1 cellular context compared by ENCODE assay signal in the genomic region with DNA sequence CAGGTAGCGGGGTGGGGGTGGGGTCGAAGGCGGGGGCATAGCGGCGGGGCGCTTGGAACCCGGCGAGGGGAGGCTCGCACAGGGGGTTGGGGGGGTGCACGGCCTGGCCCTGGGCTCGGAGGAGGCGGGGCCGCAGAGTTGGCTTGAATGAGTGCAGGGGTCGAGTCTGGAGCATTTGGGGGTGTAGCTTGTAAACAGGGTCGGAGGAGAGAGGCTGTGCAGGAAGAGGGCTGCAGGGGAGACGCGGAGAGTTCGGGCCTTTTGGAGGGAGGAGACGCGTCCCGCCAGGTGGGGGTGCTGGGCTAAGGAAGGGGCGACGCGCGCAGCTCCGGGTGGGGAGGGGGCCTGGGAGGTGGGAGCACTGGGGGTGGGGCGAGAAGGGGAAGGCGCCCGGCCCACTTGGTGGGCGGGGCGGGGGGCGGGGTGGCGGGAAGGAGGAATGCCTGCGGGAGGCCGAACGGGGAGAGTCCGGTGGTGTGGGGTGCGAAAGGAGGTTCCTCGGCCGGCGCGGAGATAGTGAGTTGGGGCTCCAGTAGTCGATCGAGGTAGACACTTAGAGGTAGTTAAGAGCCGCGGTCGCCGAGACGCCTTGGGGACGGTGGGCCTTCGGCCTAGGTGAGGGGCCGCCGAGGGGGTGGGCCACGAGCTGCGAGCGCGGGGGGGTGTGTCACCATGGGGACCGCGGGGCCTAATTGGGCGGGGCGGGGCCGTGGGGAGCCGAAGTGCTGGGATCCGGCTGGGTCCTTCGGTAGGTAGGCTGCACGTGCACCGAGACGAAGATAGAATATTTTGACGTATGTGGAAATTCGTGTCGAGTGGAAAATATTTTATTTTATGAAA.
TF ChIP-seq lines count a peak whose summit lies in the region.

No MANE protein-coding gene starts in this region.

TF ChIP-seq in HCT116, 20 proteins besides CTCF, POLR2A, EP300 and RAD21 (continued from another document):
- TF ChIP-seq ZFX (IDR thresholded peaks at IDR 0.05): peak; percentile 67
